ENCODE assay signal across 10 cellular contexts in genomic region chr5:32325067-32325466, GRCh38. TPM values are rescaled to one million over a fixed set of nuclear protein-coding genes. Genes with fewer than 3 reads are reported as not detected.
DNase-seq lines count a peak whose midpoint lies in the region; ATAC-seq, FAIRE-seq and TF ChIP-seq lines count a peak whose summit lies in the region.
"Had no signal": no experiment of that assay in that cellular context is flagged by ENCODE, and none has a peak within 500 bp of the region (broad histone marks: within the 10 kb centered on the region; RNA-seq: fewer than 3 reads in every experiment).

No MANE protein-coding gene starts in this region.

- H3K4me3 ChIP-seq in astrocyte (ENCODE audit: insufficient read depth, low read depth, low read length) (no peak overlapping the region), skeletal muscle satellite cell (ENCODE audit: low read length) (no peak overlapping the region)

- no peaks in the 10 kb centered on the region for H3K27me3 Mint-ChIP-seq in astrocyte (ENCODE audit: low read depth, unreplicated experiment)
- H3K27me3 Mint-ChIP-seq in activated T-helper 1 cell treated with anti-CD3 and anti-CD28 coated beads, Interleukin-12 subunit alpha, Interleukin-12 subunit beta, Interleukin-2, Interleukin-4 antibody, amounts not matched to agents 30 ng/mL and 10 ng/mL and 1 ng/mL, durations not matched to agents 14 hours and 24 hours and 36 hours (ENCODE audit: insufficient read depth) = no peaks in the 10 kb centered on the region
- H3K27me3 Mint-ChIP-seq: activated naive CD4-positive, alpha-beta T cell treated with anti-CD3 and anti-CD28 coated beads, Interleukin-2, amount 50 U/mL, for 24 hours had no signal

- H3K27ac Mint-ChIP-seq in astrocyte (ENCODE audit: unreplicated experiment) = no peak overlapping the region
- H3K27ac Mint-ChIP-seq in activated T-helper 1 cell treated with anti-CD3 and anti-CD28 coated beads, Interleukin-12 subunit alpha, Interleukin-12 subunit beta, Interleukin-2, Interleukin-4 antibody, amounts not matched to agents 30 ng/mL and 10 ng/mL and 1 ng/mL, durations not matched to agents 14 hours and 24 hours and 36 hours = no peak overlapping the region
- H3K27ac Mint-ChIP-seq: activated naive CD4-positive, alpha-beta T cell treated with anti-CD3 and anti-CD28 coated beads, Interleukin-2, amount 50 U/mL, for 24 hours; T-helper 1 cell treated with Interleukin-12 subunit alpha and Interleukin-12 subunit beta and Interleukin-4 antibody, amounts not matched to agents 30 μg/mL and 1 μg/mL, for 36 hours had no signal

- no peaks in the 10 kb centered on the region for H3K36me3 ChIP-seq in astrocyte (ENCODE audit: insufficient read depth, low read length)
- H3K36me3 ChIP-seq in skeletal muscle satellite cell (ENCODE audit: insufficient read depth, low read length) = no peaks in the 10 kb centered on the region

- H3K9me3 Mint-ChIP-seq in astrocyte (ENCODE audit: unreplicated experiment) = peaks cover 9% of the 10 kb centered on the region
- peaks cover 6% of the 10 kb centered on the region for H3K9me3 Mint-ChIP-seq in activated T-helper 1 cell treated with anti-CD3 and anti-CD28 coated beads, Interleukin-12 subunit alpha, Interleukin-12 subunit beta, Interleukin-2, Interleukin-4 antibody, amounts not matched to agents 30 ng/mL and 10 ng/mL and 1 ng/mL, durations not matched to agents 14 hours and 24 hours and 36 hours

- H3K36me3 Mint-ChIP-seq in astrocyte (ENCODE audit: low read depth, unreplicated experiment) = no peaks in the 10 kb centered on the region
- H3K36me3 Mint-ChIP-seq in activated T-helper 1 cell treated with anti-CD3 and anti-CD28 coated beads, Interleukin-12 subunit alpha, Interleukin-12 subunit beta, Interleukin-2, Interleukin-4 antibody, amounts not matched to agents 30 ng/mL and 10 ng/mL and 1 ng/mL, durations not matched to agents 14 hours and 24 hours and 36 hours (ENCODE audit: low read depth) = peaks cover 3% of the 10 kb centered on the region
- H3K36me3 Mint-ChIP-seq: activated naive CD4-positive, alpha-beta T cell treated with anti-CD3 and anti-CD28 coated beads, Interleukin-2, amount 50 U/mL, for 24 hours had no signal

- H2AFZ ChIP-seq in astrocyte (ENCODE audit: low read depth, low read length) = no peak overlapping the region

- H3K4me1 ChIP-seq in astrocyte (ENCODE audit: insufficient read depth, low read length) (no peaks in the 10 kb centered on the region), skeletal muscle satellite cell (ENCODE audit: control insufficient read depth, insufficient read depth, low read length) (peaks cover 4% of the 10 kb centered on the region)

- H3K27ac ChIP-seq in astrocyte (ENCODE audit: low read depth, low read length) = no peak overlapping the region

- H3K4me2 ChIP-seq in astrocyte (ENCODE audit: low read length) = no peak overlapping the region
- H3K4me2 ChIP-seq in skeletal muscle satellite cell (ENCODE audit: low read length) = peak overlapping the region; percentile 27

- H3K9ac ChIP-seq in astrocyte (ENCODE audit: low read length) (no peak overlapping the region), skeletal muscle satellite cell (ENCODE audit: low read depth, low read length) (no peak overlapping the region)

- DNase-seq in astrocyte (ENCODE audit: low read depth) (peak; percentile 62), NCI-H2081 treated with DMSO at 0.1 percent for 48 hours (lab: John Stamatoyannopoulos, UW) (no peak), NCI-H1436 treated with DMSO at 0.1 percent for 48 hours (lab: John Stamatoyannopoulos, UW) (no peak)
- DNase-seq in activated T-helper 1 cell treated with anti-CD3 and anti-CD28 coated beads, Interleukin-12 subunit alpha, Interleukin-12 subunit beta, Interleukin-2, Interleukin-4 antibody, amounts not matched to agents 30 ng/mL and 10 ng/mL and 1 ng/mL, durations not matched to agents 14 hours and 24 hours and 36 hours (ENCODE audit: low spot score) = no peak
- DNase-seq: hippocampal formation had no signal

- ATAC-seq in GM19438 (IDR thresholded peaks at IDR 0.05; ENCODE audit: low read depth, unreplicated experiment) (peak; percentile 49), HG03066 (IDR thresholded peaks at IDR 0.05; ENCODE audit: low read depth, unreplicated experiment) (peak; percentile 68)

- H3K4me1 Mint-ChIP-seq in astrocyte (ENCODE audit: low read depth, unreplicated experiment) = peaks cover 9% of the 10 kb centered on the region
- peaks cover 4% of the 10 kb centered on the region for H3K4me1 Mint-ChIP-seq in activated T-helper 1 cell treated with anti-CD3 and anti-CD28 coated beads, Interleukin-12 subunit alpha, Interleukin-12 subunit beta, Interleukin-2, Interleukin-4 antibody, amounts not matched to agents 30 ng/mL and 10 ng/mL and 1 ng/mL, durations not matched to agents 14 hours and 24 hours and 36 hours (ENCODE audit: low read depth)
- H3K4me1 Mint-ChIP-seq: activated naive CD4-positive, alpha-beta T cell treated with anti-CD3 and anti-CD28 coated beads, Interleukin-2, amount 50 U/mL, for 24 hours had no signal

- H3K27me3 ChIP-seq in astrocyte (ENCODE audit: insufficient read depth, low read length) (no peaks in the 10 kb centered on the region), skeletal muscle satellite cell (ENCODE audit: control insufficient read depth, insufficient read depth, low read length) (no peaks in the 10 kb centered on the region)

- H3K79me2 ChIP-seq in astrocyte (ENCODE audit: insufficient read depth, low read length) = no peaks in the 10 kb centered on the region

- H3K4me3 Mint-ChIP-seq in astrocyte (ENCODE audit: unreplicated experiment) = no peak overlapping the region
- H3K4me3 Mint-ChIP-seq in activated T-helper 1 cell treated with anti-CD3 and anti-CD28 coated beads, Interleukin-12 subunit alpha, Interleukin-12 subunit beta, Interleukin-2, Interleukin-4 antibody, amounts not matched to agents 30 ng/mL and 10 ng/mL and 1 ng/mL, durations not matched to agents 14 hours and 24 hours and 36 hours = no peak overlapping the region
- H3K4me3 Mint-ChIP-seq: activated naive CD4-positive, alpha-beta T cell treated with anti-CD3 and anti-CD28 coated beads, Interleukin-2, amount 50 U/mL, for 24 hours; T-helper 1 cell treated with Interleukin-12 subunit alpha and Interleukin-12 subunit beta and Interleukin-4 antibody, amounts not matched to agents 30 μg/mL and 1 μg/mL, for 36 hours had no signal

- FAIRE-seq in astrocyte (lab: Jason Lieb, UNC) = no peak

- intact Hi-C loops in activated T-helper 1 cell treated with anti-CD3 and anti-CD28 coated beads, Interleukin-12 subunit alpha, Interleukin-12 subunit beta, Interleukin-2, Interleukin-4 antibody, amounts not matched to agents 30 ng/mL and 10 ng/mL and 1 ng/mL, durations not matched to agents 14 hours and 24 hours and 36 hours (cut with micrococcal nuclease) = loop anchor here (5.0 kb wide), 1 partner anchor 218 kb away; no protein-coding TSS in a partner anchor

- peaks cover 5% of the 10 kb centered on the region for H3K9me3 ChIP-seq in astrocyte (ENCODE audit: insufficient read depth, low read depth, low read length)
- H3K9me3 ChIP-seq in skeletal muscle satellite cell (replicated peaks; ENCODE audit: low read length) = peaks cover 3% of the 10 kb centered on the region

- H4K20me1 ChIP-seq in astrocyte (ENCODE audit: insufficient read depth, low read length) = no peaks in the 10 kb centered on the region

- no peak for TF ChIP-seq CTCF in astrocyte (IDR thresholded peaks at IDR 0.05; ENCODE audit: insufficient read depth, low read depth, low read length)

RNA-seq across cellular contexts. Expression of gene MTMR12, which starts 12.3 kb away (rescaled TPM):
- total RNA-seq in astrocyte = 19.0 and 23.1 TPM in 2 replicates
- total RNA-seq in skeletal muscle satellite cell (2012; rRNA removed) = 14.4 and 18.5 TPM in 2 replicates
- 26.2 and 29.9 TPM in 2 replicates for total RNA-seq in activated T-helper 1 cell treated with anti-CD3 and anti-CD28 coated beads, Interleukin-12 subunit alpha, Interleukin-12 subunit beta, Interleukin-2, Interleukin-4 antibody, amounts not matched to agents 30 ng/mL and 10 ng/mL and 1 ng/mL, durations not matched to agents 14 hours and 24 hours and 36 hours
